9 cellular contexts compared by ENCODE assay signal in the genomic region with DNA sequence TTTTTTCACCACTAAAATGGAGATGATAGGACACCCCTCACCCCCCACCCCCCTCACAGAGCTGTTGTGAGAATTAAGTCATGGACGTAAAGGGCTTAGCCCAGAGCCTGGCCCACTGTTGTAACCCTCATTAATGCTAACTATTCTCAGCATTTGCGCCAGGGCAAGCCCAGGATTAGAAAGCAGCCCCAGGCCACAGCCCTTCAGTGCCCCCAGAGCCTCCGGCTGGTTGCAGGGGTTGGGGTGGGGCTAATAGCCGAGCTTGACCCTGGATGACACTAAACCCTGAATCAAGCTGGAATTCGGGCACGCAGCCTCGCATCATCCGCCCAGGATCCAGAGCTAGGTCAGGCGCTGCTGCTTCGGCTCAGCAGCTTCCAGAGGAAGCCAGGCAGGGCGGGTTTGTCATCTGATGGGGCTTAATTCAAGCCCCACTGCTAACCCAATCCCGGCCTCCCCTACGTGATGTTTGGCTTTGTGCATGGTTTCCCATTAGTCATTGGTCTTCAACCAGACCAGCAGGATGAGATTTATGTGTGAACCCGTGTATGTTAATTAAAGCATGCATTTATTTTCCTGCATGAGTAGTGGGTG. TPM values are rescaled to one million over a fixed set of nuclear protein-coding genes. Genes with fewer than 3 reads are reported as not detected.
A peak's percentile ranks its signal among the peaks of the same experiment; 100 is the strongest.
DNase-seq lines count a peak whose midpoint lies in the region; ATAC-seq and TF ChIP-seq lines count a peak whose summit lies in the region.
"Had no signal": no experiment of that assay in that cellular context is flagged by ENCODE, and none has a peak within 500 bp of the region (broad histone marks: within the 10 kb centered on the region; RNA-seq: fewer than 3 reads in every experiment).

No MANE protein-coding gene starts in this region.

- H3K27me3 ChIP-seq in neural progenitor cell = peaks cover 17% of the 10 kb centered on the region
- H3K27me3 ChIP-seq: body of pancreas had no signal

- no peak overlapping the region for H3K9ac ChIP-seq in neural progenitor cell

- H2AFZ ChIP-seq in neural progenitor cell (replicated peaks) = no peak overlapping the region

- H3K4me3 Mint-ChIP-seq in neural progenitor cell = peak overlapping the region; percentile 90

- H3K4me2 ChIP-seq in neural progenitor cell = peak overlapping the region; percentile 99

- peaks cover 48% of the 10 kb centered on the region for H3K4me1 Mint-ChIP-seq in neural progenitor cell

- no peak for TF ChIP-seq CTCF in neural progenitor cell (IDR thresholded peaks at IDR 0.05)

- H3K79me2 ChIP-seq in neural progenitor cell (ENCODE audit: low read depth) = peaks cover 21% of the 10 kb centered on the region

- H3K4me1 ChIP-seq in neural progenitor cell = peaks cover 23% of the 10 kb centered on the region

- H3K27me3 Mint-ChIP-seq in neural progenitor cell (ENCODE audit: insufficient read depth, low read depth) = peaks cover 9% of the 10 kb centered on the region

- DNase-seq in NCI-H510A treated with DMSO at 0.1 percent for 48 hours (lab: John Stamatoyannopoulos, UW) (peak; percentile 40), NCI-H510A (lab: John Stamatoyannopoulos, UW) (no peak), T1000 (lab: John Stamatoyannopoulos, UW) (peak; percentile 68), fibroblast of peridontal ligament (ENCODE audit: extremely low read depth) (peak; percentile 77), neural progenitor cell (ENCODE audit: low spot score) (peak; percentile 79), NCI-H1092 treated with DMSO at 0.1 percent for 48 hours (lab: John Stamatoyannopoulos, UW) (no peak)
- no peak for DNase-seq in stimulated activated naive CD4-positive, alpha-beta T cell (lab: John Stamatoyannopoulos, UW)

- H3K4me3 ChIP-seq in neural progenitor cell = peak overlapping the region; percentile 71

- peaks cover 4% of the 10 kb centered on the region for H4K20me1 ChIP-seq in neural progenitor cell (ENCODE audit: low read depth)

- H3K36me3 ChIP-seq in neural progenitor cell = no peaks in the 10 kb centered on the region

- no peak for ATAC-seq in HG03280 (IDR thresholded peaks at IDR 0.05; ENCODE audit: unreplicated experiment)

- peak overlapping the region; percentile 80 for H3K27ac Mint-ChIP-seq in neural progenitor cell

- H3F3A ChIP-seq in neural progenitor cell (ENCODE audit: low read depth) = peaks cover 16% of the 10 kb centered on the region

- no peaks in the 10 kb centered on the region for H3K9me3 ChIP-seq in neural progenitor cell (ENCODE audit: low read depth)
- H3K9me3 ChIP-seq: body of pancreas had no signal

- H3K9me3 Mint-ChIP-seq in neural progenitor cell = no peaks in the 10 kb centered on the region

- no peak overlapping the region for H3K27ac ChIP-seq in neural progenitor cell

- no peaks in the 10 kb centered on the region for H3K36me3 Mint-ChIP-seq in neural progenitor cell

RNA-seq across cellular contexts. Expression of a gene that starts 1.2 kb away (rescaled TPM):
- 5.0 and 6.2 TPM in 2 replicates for total RNA-seq in neural progenitor cell (ENCODE audit: low replicate concordance)

Comparison
In these comparisons a context has a peak if more than half of its experiments do, and no peak if none do; other contexts are left out.
1. DNase-seq: peak in NCI-H510A treated with DMSO at 0.1 percent for 48 hours (single experiment), T1000 (single experiment), fibroblast of peridontal ligament (single experiment) and neural progenitor cell (single experiment); none in NCI-H510A (single experiment), stimulated activated naive CD4-positive, alpha-beta T cell (0 of 6) and NCI-H1092 treated with DMSO at 0.1 percent for 48 hours (single experiment).